17 cellular contexts compared by ENCODE assay signal in the genomic region with DNA sequence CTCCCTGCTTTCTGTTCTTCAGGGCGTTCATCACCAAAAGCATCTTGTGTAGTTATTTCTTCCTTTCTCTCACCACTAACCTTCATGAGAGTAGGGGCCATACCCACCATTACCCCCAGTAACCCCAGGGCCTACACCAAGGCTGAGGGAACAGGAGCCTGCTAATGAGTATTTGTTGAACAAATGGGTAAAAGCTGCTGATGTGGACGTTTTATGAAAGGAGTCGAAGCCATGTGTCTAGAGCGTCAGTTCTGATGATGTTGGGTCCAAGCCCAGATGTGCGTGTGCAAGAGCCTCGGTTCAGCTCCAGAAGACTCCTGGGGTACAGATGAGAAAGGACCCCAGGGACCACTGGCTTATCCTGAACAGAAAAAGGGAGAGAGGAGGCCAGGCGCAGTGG.
"Had no signal": no experiment of that assay in that cellular context is flagged by ENCODE, and none has a peak within 500 bp of the region (broad histone marks: within the 10 kb centered on the region; RNA-seq: fewer than 3 reads in every experiment).

No MANE protein-coding gene starts in this region.

- H3K9me3 ChIP-seq: neutrophil, sigmoid colon had no signal

- H3K79me2 ChIP-seq: hepatocyte had no signal

- H3K36me3 ChIP-seq: neutrophil, sigmoid colon had no signal

- H3K27me3 ChIP-seq: hepatocyte, neutrophil had no signal

- H3K4me3 ChIP-seq: dorsolateral prefrontal cortex, hepatocyte, lung, sigmoid colon, skin epidermis had no signal

- DNase-seq: cortex of kidney; dorsolateral prefrontal cortex; effector CD8-positive, alpha-beta T cell; foreskin melanocyte; head of caudate nucleus; left colon; left ventricle myocardium superior; mesendoderm; naive B cell; posterior cingulate gyrus; sigmoid colon; stimulated activated CD4-positive, alpha-beta T cell treated with anti-CD3 and anti-CD28 coated beads, Interleukin-2, amount 100 ng/mL, for 24 hours; stimulated activated naive CD4-positive, alpha-beta T cell treated with Interleukin-2 at 50 U/mL for 16 hours had no signal

- H3K27me3 Mint-ChIP-seq: naive B cell had no signal

- H3K27ac ChIP-seq: dorsolateral prefrontal cortex, hepatocyte, neutrophil, sigmoid colon, skin epidermis had no signal

- H3K4me2 ChIP-seq: hepatocyte had no signal

- ATAC-seq: left colon, left ventricle myocardium superior had no signal

- H2AFZ ChIP-seq: hepatocyte had no signal
